10 cellular contexts compared by ENCODE assay signal in the genomic region with DNA sequence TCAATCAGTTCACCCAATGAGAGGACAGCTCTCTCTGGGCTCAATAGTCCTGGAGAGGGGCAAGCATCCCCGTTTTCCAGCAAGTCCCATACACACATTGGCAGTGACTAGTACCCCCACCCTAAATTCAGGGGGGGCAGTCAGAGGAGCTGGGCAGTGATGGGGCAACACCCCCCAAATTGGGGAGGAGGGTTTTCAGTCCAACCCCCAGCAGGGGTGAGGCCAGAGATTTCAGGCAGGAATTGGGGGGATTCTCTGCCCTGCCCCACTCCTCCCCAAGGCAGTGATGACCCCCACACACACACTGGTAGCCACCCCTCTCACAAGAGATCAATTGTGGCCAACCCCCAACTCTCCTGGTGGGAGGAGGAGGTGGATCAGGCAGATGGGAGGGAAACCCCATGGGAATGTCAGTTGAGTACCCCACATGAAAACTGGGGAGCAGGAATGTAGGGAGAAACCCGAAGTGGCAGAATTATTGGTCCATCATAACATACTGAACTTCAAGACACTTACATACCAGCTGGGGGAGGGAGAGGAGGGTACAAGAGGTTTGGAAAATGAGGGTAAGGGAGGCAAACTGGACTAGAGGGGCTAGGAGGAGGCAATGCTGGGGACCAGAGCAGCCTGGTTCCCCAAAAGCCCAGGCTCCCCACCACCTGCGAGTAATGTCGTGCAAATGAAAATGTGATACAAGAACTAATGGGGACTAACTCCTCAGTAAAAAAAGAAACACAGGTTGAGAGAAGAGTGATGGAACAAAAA. TPM values are rescaled to one million over a fixed set of nuclear protein-coding genes. Genes with fewer than 3 reads are reported as not detected.
DNase-seq lines count a peak whose midpoint lies in the region; ATAC-seq and TF ChIP-seq lines count a peak whose summit lies in the region.
"Had no signal": no experiment of that assay in that cellular context is flagged by ENCODE, and none has a peak within 500 bp of the region (broad histone marks: within the 10 kb centered on the region; RNA-seq: fewer than 3 reads in every experiment).

No MANE protein-coding gene starts in this region.

- peaks cover 40% of the 10 kb centered on the region for H3K36me3 Mint-ChIP-seq in activated T-cell treated with anti-CD3 and anti-CD28 coated beads, Interleukin-2, amount 50 U/mL, for 24 hours (ENCODE audit: low read depth)
- peaks cover 23% of the 10 kb centered on the region for H3K36me3 Mint-ChIP-seq in activated naive CD8-positive, alpha-beta T cell treated with anti-CD3 and anti-CD28 coated beads, Interleukin-2, amount 50 U/mL, for 24 hours (ENCODE audit: low read depth)

- no peaks in the 10 kb centered on the region for H3K27me3 Mint-ChIP-seq in activated T-cell treated with anti-CD3 and anti-CD28 coated beads, Interleukin-2, amount 50 U/mL, for 24 hours
- H3K27me3 Mint-ChIP-seq in activated naive CD8-positive, alpha-beta T cell treated with anti-CD3 and anti-CD28 coated beads, Interleukin-2, amount 50 U/mL, for 24 hours, result no peaks in the 10 kb centered on the region

- H3K4me3 ChIP-seq in mucosa of descending colon, result no peak overlapping the region
- no peak overlapping the region for H3K4me3 ChIP-seq in thyroid gland (replicated peaks in 1 of 3)

- H3K27me3 ChIP-seq in thyroid gland, result no peaks in the 10 kb centered on the region

- peak overlapping the region in 2 of 3 donors; percentile 98 to 100 for H3K27ac ChIP-seq in thyroid gland

- peak overlapping the region; percentile 40 for H3K4me3 Mint-ChIP-seq in activated T-cell treated with anti-CD3 and anti-CD28 coated beads, Interleukin-2, amount 50 U/mL, for 24 hours
- peak overlapping the region; percentile 30 for H3K4me3 Mint-ChIP-seq in activated naive CD8-positive, alpha-beta T cell treated with anti-CD3 and anti-CD28 coated beads, Interleukin-2, amount 50 U/mL, for 24 hours

- peak overlapping the region; percentile 92 for H3K27ac Mint-ChIP-seq in activated T-cell treated with anti-CD3 and anti-CD28 coated beads, Interleukin-2, amount 50 U/mL, for 24 hours
- H3K27ac Mint-ChIP-seq in activated naive CD8-positive, alpha-beta T cell treated with anti-CD3 and anti-CD28 coated beads, Interleukin-2, amount 50 U/mL, for 24 hours, result peak overlapping the region; percentile 93

- DNase-seq in activated T-cell treated with anti-CD3 and anti-CD28 coated beads, Interleukin-2, amount 50 U/mL, for 24 hours, result no peak
- no peak for DNase-seq in activated T-cell treated with anti-CD3 and anti-CD28 coated beads for 4 hours
- no peak for DNase-seq in activated naive CD8-positive, alpha-beta T cell treated with anti-CD3 and anti-CD28 coated beads, Interleukin-2, amount 50 U/mL, for 24 hours
- peak in 2 of 3 donors; percentile 35 to 44 for DNase-seq in mucosa of descending colon
- DNase-seq in thyroid gland, result no peak
- no peak for DNase-seq in NCI-H1436 (lab: John Stamatoyannopoulos, UW)
- DNase-seq in A172 (ENCODE audit: low spot score), result no peak

- TF ChIP-seq POLR2A in thyroid gland (IDR thresholded peaks at IDR 0.05), result no peak

- H3K4me1 Mint-ChIP-seq in activated T-cell treated with anti-CD3 and anti-CD28 coated beads, Interleukin-2, amount 50 U/mL, for 24 hours (ENCODE audit: low read depth), result peaks cover 51% of the 10 kb centered on the region
- peaks cover 63% of the 10 kb centered on the region for H3K4me1 Mint-ChIP-seq in activated naive CD8-positive, alpha-beta T cell treated with anti-CD3 and anti-CD28 coated beads, Interleukin-2, amount 50 U/mL, for 24 hours

- TF ChIP-seq CTCF in mucosa of descending colon (IDR thresholded peaks at IDR 0.05) (no peak), thyroid gland (IDR thresholded peaks at IDR 0.05) (no peak)

- intact Hi-C loops in mucosa of descending colon (cut with DNase I, micrococcal nuclease), result no loop called here
- intact Hi-C loops in thyroid gland (cut with DNase I), result no loop called here

- H3K9me3 ChIP-seq in mucosa of descending colon (no peaks in the 10 kb centered on the region), thyroid gland (no peaks in the 10 kb centered on the region)

- H3K9me3 Mint-ChIP-seq in activated T-cell treated with anti-CD3 and anti-CD28 coated beads, Interleukin-2, amount 50 U/mL, for 24 hours, result no peaks in the 10 kb centered on the region
- no peaks in the 10 kb centered on the region for H3K9me3 Mint-ChIP-seq in activated naive CD8-positive, alpha-beta T cell treated with anti-CD3 and anti-CD28 coated beads, Interleukin-2, amount 50 U/mL, for 24 hours

- WGBS in thyroid gland, 2 donors, result 78 to 84% methylated on average over 4 of the region's 4 CpGs

- H3K4me1 ChIP-seq in mucosa of descending colon (ENCODE audit: low read depth) (peaks cover 63% of the 10 kb centered on the region), thyroid gland (peaks cover 33 to 61% of the 10 kb centered on the region in 2 donors)

- H3K36me3 ChIP-seq in mucosa of descending colon (ENCODE audit: low read depth) (peaks cover 6% of the 10 kb centered on the region), thyroid gland (peaks cover 0 to 13% of the 10 kb centered on the region in 2 donors)

- no peak for ATAC-seq in activated naive CD8-positive, alpha-beta T cell treated with anti-CD3 and anti-CD28 coated beads, Interleukin-2, amount 50 U/mL, for 24 hours
- ATAC-seq in mucosa of descending colon (no peak), HG02981 (IDR thresholded peaks at IDR 0.05; ENCODE audit: unreplicated experiment) (no peak)

RNA-seq across cellular contexts. Expression of a gene that starts 3.1 kb away (rescaled TPM):
- total RNA-seq in mucosa of descending colon, result 10 to 100 TPM; 56.4 to 77.2 (median 62.8) TPM
- total RNA-seq in thyroid gland, result 10 to 100 TPM; 30.6 to 35.2 (median 33.4) TPM
- total RNA-seq in A172 (2014; rRNA removed; shearing (Covaris generic)), result 1.9 and 4.3 TPM in 2 replicates

RNA-seq across cellular contexts. Expression of a gene that starts 7.4 kb away (rescaled TPM):
- total RNA-seq in mucosa of descending colon (100 to 1,000 TPM in 1 of 3 donors, 10 to 100 TPM in 2; 14.9 to 185 (median 84.0) TPM), thyroid gland (100 to 1,000 TPM in 3 of 4 donors, 10 to 100 TPM in 1; 85.2 to 148 (median 137) TPM)
- 6.9 and 7.5 TPM in 2 replicates for total RNA-seq in A172 (2014; rRNA removed; shearing (Covaris generic))

RNA-seq across cellular contexts. Expression of a gene that starts 16.5 kb away (rescaled TPM):
- 10 to 100 TPM in 1 of 3 donors, 1 to 10 TPM in 2; 8.0 to 19.1 (median 9.6) TPM for total RNA-seq in mucosa of descending colon
- total RNA-seq in thyroid gland, result 10 to 100 TPM; 19.7 to 34.7 (median 32.2) TPM
- total RNA-seq in A172 (2014; rRNA removed; shearing (Covaris generic)), result 35.8 and 39.3 TPM in 2 replicates

RNA-seq across cellular contexts. Expression of a gene that starts 30.3 kb away (rescaled TPM):
- total RNA-seq in mucosa of descending colon (10 to 100 TPM; 10.5 to 11.4 (median 11.0) TPM), thyroid gland (10 to 100 TPM in 3 of 4 donors, 1 to 10 TPM in 1; 7.7 to 17.0 (median 15.5) TPM)
- 8.8 and 10.9 TPM in 2 replicates for total RNA-seq in A172 (2014; rRNA removed; shearing (Covaris generic))

RNA-seq across cellular contexts. Expression of a gene that starts 35.7 kb away (rescaled TPM):
- under 1 TPM in 1 of 3 donors, not detected in 2; 0.28 TPM for total RNA-seq in mucosa of descending colon
- 1 to 10 TPM in 1 of 4 donors, not detected in 3; 1.7 TPM for total RNA-seq in thyroid gland
- total RNA-seq in A172 (2014; rRNA removed; shearing (Covaris generic)), result not detected in 2 replicates
- total RNA-seq: kidney epithelial cell, SK-MEL-5 had no signal

Comparison
In these comparisons a context has a peak if more than half of its experiments do, and no peak if none do; other contexts are left out.
1. DNase-seq: peak in mucosa of descending colon (2 of 3); none in activated T-cell treated with anti-CD3 and anti-CD28 coated beads, Interleukin-2, amount 50 U/mL, for 24 hours (single experiment), activated T-cell treated with anti-CD3 and anti-CD28 coated beads for 4 hours (single experiment), activated naive CD8-positive, alpha-beta T cell treated with anti-CD3 and anti-CD28 coated beads, Interleukin-2, amount 50 U/mL, for 24 hours (single experiment), thyroid gland (0 of 2), NCI-H1436 (single experiment) and A172 (single experiment).